ENCODE assay signal across 8 cellular contexts in genomic region chr1:246492611-246493245, GRCh38. TPM values are rescaled to one million over a fixed set of nuclear protein-coding genes. Genes with fewer than 3 reads are reported as not detected.
DNase-seq lines count a peak whose midpoint lies in the region; ATAC-seq and TF ChIP-seq lines count a peak whose summit lies in the region.

No MANE protein-coding gene starts in this region.

- intact Hi-C loops in posterior cingulate gyrus (cut with DNase I) = loop anchor here (5.0 kb wide), 1 partner anchor 1335 kb away; no protein-coding TSS in a partner anchor

- no peaks in the 10 kb centered on the region for H3K27me3 Mint-ChIP-seq in activated naive CD4-positive, alpha-beta T cell treated with anti-CD3 and anti-CD28 coated beads, Interleukin-2, amount 10 ng/mL, durations not matched to agents 7 days and 5 days
- H3K27me3 Mint-ChIP-seq in glutamatergic neuron (ENCODE audit: unreplicated experiment) (no peaks in the 10 kb centered on the region), T-helper 17 cell (no peaks in the 10 kb centered on the region)
- H3K27me3 Mint-ChIP-seq in effector memory CD8-positive, alpha-beta T cell = no peaks in the 10 kb centered on the region

- TF ChIP-seq CTCF in glutamatergic neuron (IDR thresholded peaks at IDR 0.05; ENCODE audit: partially characterized antibody, unreplicated experiment) = peak; percentile 66

- DNase-seq in Daoy (ENCODE audit: low read depth) (peak; percentile 64), HS-5 (ENCODE audit: low read depth) (peak; percentile 38), NCI-H82 treated with DMSO at 0.1 percent for 48 hours (lab: John Stamatoyannopoulos, UW; ENCODE audit: unreplicated experiment) (peak; percentile 80), glutamatergic neuron (peak; percentile 82), posterior cingulate gyrus (peak; percentile 51 to 94 (median 78)), T-helper 17 cell (no peak)
- peak; percentile 64 for DNase-seq in activated naive CD4-positive, alpha-beta T cell treated with anti-CD3 and anti-CD28 coated beads, Interleukin-2, amount 10 ng/mL, durations not matched to agents 7 days and 5 days
- no peak for DNase-seq in effector memory CD8-positive, alpha-beta T cell

- no peak for ATAC-seq in effector memory CD8-positive, alpha-beta T cell (replicated peaks)
- no peak for ATAC-seq in T-helper 17 cell

- no peaks in the 10 kb centered on the region for H3K9me3 ChIP-seq in T-helper 17 cell (ENCODE audit: control insufficient read depth, low read length, poor library complexity, severe bottlenecking)

- no peaks in the 10 kb centered on the region for H3K9me3 Mint-ChIP-seq in activated naive CD4-positive, alpha-beta T cell treated with anti-CD3 and anti-CD28 coated beads, Interleukin-2, amount 10 ng/mL, durations not matched to agents 7 days and 5 days
- peaks cover 3% of the 10 kb centered on the region for H3K9me3 Mint-ChIP-seq in glutamatergic neuron (ENCODE audit: unreplicated experiment)
- H3K9me3 Mint-ChIP-seq in effector memory CD8-positive, alpha-beta T cell = no peaks in the 10 kb centered on the region

- CTCF ChIA-PET in activated naive CD4-positive, alpha-beta T cell treated with anti-CD3 and anti-CD28 coated beads, Interleukin-2, amount 10 ng/mL, durations not matched to agents 7 days and 5 days (lab: Charles Lee) = interaction anchor here (0.8 to 2.4 kb wide), 6 partner anchors 13 to 1336 kb away, joined by 3 to 13 read pairs (median 4); no protein-coding TSS in a partner anchor

- H3K4me3 Mint-ChIP-seq in activated naive CD4-positive, alpha-beta T cell treated with anti-CD3 and anti-CD28 coated beads, Interleukin-2, amount 10 ng/mL, durations not matched to agents 7 days and 5 days = no peak overlapping the region
- H3K4me3 Mint-ChIP-seq in glutamatergic neuron (ENCODE audit: unreplicated experiment) (no peak overlapping the region), T-helper 17 cell (no peak overlapping the region)
- H3K4me3 Mint-ChIP-seq in effector memory CD8-positive, alpha-beta T cell = no peak overlapping the region

- no peak overlapping the region for H3K27ac Mint-ChIP-seq in activated naive CD4-positive, alpha-beta T cell treated with anti-CD3 and anti-CD28 coated beads, Interleukin-2, amount 10 ng/mL, durations not matched to agents 7 days and 5 days
- H3K27ac Mint-ChIP-seq in glutamatergic neuron (ENCODE audit: unreplicated experiment) = no peak overlapping the region
- H3K27ac Mint-ChIP-seq in effector memory CD8-positive, alpha-beta T cell = peak overlapping the region in 1 of 2 donors; percentile 27
- H3K27ac Mint-ChIP-seq in T-helper 17 cell = no peak overlapping the region

- H3K4me1 Mint-ChIP-seq in activated naive CD4-positive, alpha-beta T cell treated with anti-CD3 and anti-CD28 coated beads, Interleukin-2, amount 10 ng/mL, durations not matched to agents 7 days and 5 days = no peaks in the 10 kb centered on the region
- H3K4me1 Mint-ChIP-seq in glutamatergic neuron (ENCODE audit: low read depth, unreplicated experiment) (peaks cover 9% of the 10 kb centered on the region), T-helper 17 cell (peaks cover 14% of the 10 kb centered on the region)
- peaks cover 5 to 12% of the 10 kb centered on the region in 2 donors for H3K4me1 Mint-ChIP-seq in effector memory CD8-positive, alpha-beta T cell (ENCODE audit: low read depth in 2 of 2)

- no peaks in the 10 kb centered on the region for H3K36me3 Mint-ChIP-seq in activated naive CD4-positive, alpha-beta T cell treated with anti-CD3 and anti-CD28 coated beads, Interleukin-2, amount 10 ng/mL, durations not matched to agents 7 days and 5 days
- H3K36me3 Mint-ChIP-seq in glutamatergic neuron (ENCODE audit: unreplicated experiment) (no peaks in the 10 kb centered on the region), T-helper 17 cell (ENCODE audit: low read depth) (no peaks in the 10 kb centered on the region)
- H3K36me3 Mint-ChIP-seq in effector memory CD8-positive, alpha-beta T cell (ENCODE audit: insufficient read depth) = peaks cover 3% of the 10 kb centered on the region

RNA-seq across cellular contexts. Expression of gene SMYD3, which starts 14.4 kb away (rescaled TPM):
- total RNA-seq in Daoy (2014; rRNA removed; shearing (Covaris generic)) = 21.4 and 38.3 TPM in 2 replicates
- total RNA-seq in glutamatergic neuron (ENCODE audit: unreplicated experiment) = 35.4 TPM
- total RNA-seq in T-helper 17 cell = 10 to 100 TPM; 28.6 to 31.5 TPM

Comparison
In these comparisons a context has a peak if more than half of its experiments do, and no peak if none do; other contexts are left out.
1. DNase-seq: peak in Daoy (single experiment), HS-5 (single experiment), NCI-H82 treated with DMSO at 0.1 percent for 48 hours (single experiment), activated naive CD4-positive, alpha-beta T cell treated with anti-CD3 and anti-CD28 coated beads, Interleukin-2, amount 10 ng/mL, durations not matched to agents 7 days and 5 days (single experiment), glutamatergic neuron (single experiment) and posterior cingulate gyrus (10 of 10); none in effector memory CD8-positive, alpha-beta T cell (0 of 3) and T-helper 17 cell (0 of 3).